Comparison of ENCODE assay signal across 24 cellular contexts in the genomic region with DNA sequence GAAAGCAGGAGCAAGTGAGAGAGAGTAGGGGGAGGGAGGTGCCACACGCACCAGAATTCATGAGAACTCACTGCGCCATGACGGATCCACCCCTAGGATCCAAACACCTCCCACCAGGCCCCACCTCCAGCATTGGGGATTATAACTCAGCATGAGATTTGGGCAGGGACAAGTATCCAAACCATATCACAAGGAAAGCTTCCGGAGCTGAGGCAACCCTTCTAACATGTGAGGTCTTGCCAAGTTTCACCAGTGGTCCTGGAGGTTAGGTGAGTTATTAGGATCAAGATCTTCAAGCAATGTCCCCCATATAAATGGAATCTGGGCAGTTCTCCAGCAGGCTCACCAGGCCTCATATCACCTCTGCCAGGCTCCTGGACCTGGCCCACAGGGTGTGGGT.
A peak's percentile ranks its signal among the peaks of the same experiment; 100 is the strongest.
DNase-seq lines count a peak whose midpoint lies in the region; FAIRE-seq and TF ChIP-seq lines count a peak whose summit lies in the region.
"Had no signal": no experiment of that assay in that cellular context is flagged by ENCODE, and none has a peak within 500 bp of the region (broad histone marks: within the 10 kb centered on the region; RNA-seq: fewer than 3 reads in every experiment).

No MANE protein-coding gene starts in this region.

- H2AK5ac ChIP-seq in H1 (ENCODE audit: low read depth, low read length) (no peak overlapping the region), mesenchymal stem cell (ENCODE audit: low read length, severe bottlenecking) (no peak overlapping the region)

- peak overlapping the region; percentile 63 to 90 (median 81) for H3K4me2 ChIP-seq in BLaER1 treated with 17β-estradiol and CSF1 and Interleukin-3, amounts not matched to agents 10 nM and 100 nM
- H3K4me2 ChIP-seq in H1 (ENCODE audit: insufficient read depth in 1 of 2, low read depth in 2 of 2, low read length in 2 of 2) = no peak overlapping the region
- no peak overlapping the region for H3K4me2 ChIP-seq in mesenchymal stem cell (ENCODE audit: low read length, poor library complexity, severe bottlenecking)

- peaks cover 0 to 8% (median 0%) of the 10 kb centered on the region in 11 experiments; a peak in 2 of 22 replicates for H3K36me3 ChIP-seq in BLaER1 treated with 17β-estradiol and CSF1 and Interleukin-3, amounts not matched to agents 10 nM and 100 nM
- H3K36me3 ChIP-seq in H1 (ENCODE audit: control insufficient read depth in 2 of 4, insufficient read depth in 4 of 4, low read length in 3 of 4) = no peaks in the 10 kb centered on the region
- no peaks in the 10 kb centered on the region for H3K36me3 ChIP-seq in mesenchymal stem cell (ENCODE audit: control insufficient read depth in 1 of 2, insufficient read depth in 2 of 2, low read depth in 1 of 2, low read length in 2 of 2)

- H3K79me2 ChIP-seq in H1 (ENCODE audit: control insufficient read depth in 1 of 2, insufficient read depth in 2 of 2, low read length in 2 of 2) = no peaks in the 10 kb centered on the region

- CTCF ChIA-PET in H1 (lab: Charles Lee; ENCODE audit: partially characterized antibody) = no interaction called here
- CTCF ChIA-PET in HEK293T (lab: Yijun Ruan, JAX) = no interaction called here

- H4K91ac ChIP-seq in H1 (replicated peaks; ENCODE audit: insufficient read length, low read length) = no peak overlapping the region
- H4K91ac ChIP-seq in mesenchymal stem cell (ENCODE audit: low read length) = peak overlapping the region; percentile 61

- H4K8ac ChIP-seq in H1 (ENCODE audit: extremely low read depth, insufficient read depth, low read length) = no peak overlapping the region; the same call in 1 of the 2 replicates
- no peak overlapping the region for H4K8ac ChIP-seq in mesenchymal stem cell (ENCODE audit: low read length)

- H2BK15ac ChIP-seq in H1 (ENCODE audit: low read length) (no peak overlapping the region), mesenchymal stem cell (ENCODE audit: low read depth, poor library complexity, severe bottlenecking) (no peak overlapping the region)

- H2BK20ac ChIP-seq in H1 (ENCODE audit: low read length) = 0 out of 2 replicates have a peak overlapping the region, but pooled peaks have one; percentile 21

- H3K79me1 ChIP-seq in H1 (ENCODE audit: low read depth, low read length) (no peaks in the 10 kb centered on the region), mesenchymal stem cell (replicated peaks; ENCODE audit: low read length, poor library complexity, severe bottlenecking) (peaks cover 2% of the 10 kb centered on the region)

- H3K4me1 ChIP-seq in BLaER1 treated with 17β-estradiol and CSF1 and Interleukin-3, amounts not matched to agents 10 nM and 100 nM = peaks cover 33 to 52% (median 40%) of the 10 kb centered on the region in 10 experiments
- H3K4me1 ChIP-seq in H1 (replicated peaks in 1 of 4; ENCODE audit: control insufficient read depth in 3 of 4, insufficient read depth in 4 of 4, low read length in 3 of 4) = no peaks in the 10 kb centered on the region
- no peaks in the 10 kb centered on the region for H3K4me1 ChIP-seq in mesenchymal stem cell (ENCODE audit: control insufficient read depth, insufficient read depth, low read depth, low read length)

- H3K23me2 ChIP-seq in H1 (ENCODE audit: low read depth, low read length) = no peaks in the 10 kb centered on the region

- TF ChIP-seq EP300 in Ishikawa (IDR thresholded peaks at IDR 0.05; ENCODE audit: borderline replicate concordance) (peak; percentile 71), H1 (IDR thresholded peaks at IDR 0.05; ENCODE audit: borderline replicate concordance in 1 of 2, low read depth in 2 of 2, low read length in 2 of 2) (no peak)

- peak overlapping the region in 10 of 11 experiments; percentile 58 to 79 (median 73); a peak in 19 of 22 replicates for H3K27ac ChIP-seq in BLaER1 treated with 17β-estradiol and CSF1 and Interleukin-3, amounts not matched to agents 10 nM and 100 nM
- H3K27ac ChIP-seq in H1 (ENCODE audit: low read depth, low read length) (no peak overlapping the region), mesenchymal stem cell (ENCODE audit: low read length, poor library complexity, severe bottlenecking) (no peak overlapping the region)
- H3K27ac ChIP-seq: C4-2B, RWPE1 had no signal

- no peak for FAIRE-seq in H1 (lab: Jason Lieb, UNC)
- no peak for FAIRE-seq in GM19239 (lab: Jason Lieb, UNC)
- FAIRE-seq: A204.1, GM12892 had no signal

- no peak for TF ChIP-seq CTCF in H1 (IDR thresholded peaks at IDR 0.05; ENCODE audit: control extremely low read depth in 1 of 3, insufficient read depth in 1 of 3, low read depth in 1 of 3, low read length in 3 of 3)

- no peak overlapping the region for H4K5ac ChIP-seq in H1 (ENCODE audit: insufficient read length, low read depth, low read length)

- peaks cover 0 to 25% (median 12%) of the 10 kb centered on the region in 11 experiments; a peak in 10 of 22 replicates for H3K9me3 ChIP-seq in BLaER1 treated with 17β-estradiol and CSF1 and Interleukin-3, amounts not matched to agents 10 nM and 100 nM (replicated peaks in 1 of 11)
- H3K9me3 ChIP-seq in H1 (ENCODE audit: insufficient read depth in 2 of 2, low read depth in 1 of 2, low read length in 1 of 2) (0 out of 4 replicates have a peak, but pooled peaks cover 0 to 3% of the 10 kb centered on the region in 2 experiments), mesenchymal stem cell (ENCODE audit: control insufficient read depth, low read length) (peaks cover 5% of the 10 kb centered on the region)

- H3K4ac ChIP-seq in H1 (replicated peaks; ENCODE audit: insufficient read length, low read depth, low read length) = no peak overlapping the region
- H3K4ac ChIP-seq in mesenchymal stem cell (ENCODE audit: low read depth in 1 of 2, low read length in 2 of 2) = no peak overlapping the region

- 86% methylated on average over 4 of the region's 4 CpGs; no CpG with 5 or more reads in 1 of the 2 experiments for WGBS in H1 (ENCODE audit: extremely low coverage in 1 of 2, insufficient coverage in 1 of 2, insufficient read length in 1 of 2, insufficient replicate concordance in 2 of 2, low coverage in 1 of 2, low lambda C conversion rate in 2 of 2, missing lambda C conversion rate in 1 of 2), 2 experiments
- WGBS in mesenchymal stem cell = 96% methylated on average over 4 of the region's 4 CpGs

- H3K9ac ChIP-seq in BLaER1 treated with 17β-estradiol and CSF1 and Interleukin-3, amounts not matched to agents 10 nM and 100 nM = peak overlapping the region in 2 of 11 experiments; percentile 39 to 49; a peak in 4 of 22 replicates
- no peak overlapping the region for H3K9ac ChIP-seq in H1 (replicated peaks in 1 of 4; ENCODE audit: extremely low read depth in 1 of 4, low read depth in 3 of 4, low read length in 3 of 4)
- no peak overlapping the region for H3K9ac ChIP-seq in mesenchymal stem cell (ENCODE audit: low read length)

- H2BK120ac ChIP-seq in H1 (replicated peaks; ENCODE audit: low read depth, low read length) (no peak overlapping the region), mesenchymal stem cell (ENCODE audit: low read depth, low read length) (no peak overlapping the region)

- H3K56ac ChIP-seq in H1 (replicated peaks; ENCODE audit: insufficient read length, low read depth, low read length) = no peak overlapping the region

- TF ChIP-seq RAD21 in Ishikawa (IDR thresholded peaks at IDR 0.05; ENCODE audit: low read depth) = no peak
- TF ChIP-seq RAD21 in H1 (IDR thresholded peaks at IDR 0.05 in 1 of 2, conservative IDR thresholded peaks at IDR 0.05 in 1 of 2; ENCODE audit: low read depth in 2 of 2, low read length in 2 of 2) = no peak

- H4K20me1 ChIP-seq in BLaER1 treated with 17β-estradiol and CSF1 and Interleukin-3, amounts not matched to agents 10 nM and 100 nM = no peaks in the 10 kb centered on the region
- peaks cover 0 to 1% of the 10 kb centered on the region in 2 experiments for H4K20me1 ChIP-seq in H1 (replicated peaks in 1 of 2; ENCODE audit: control insufficient read depth in 1 of 2, insufficient read depth in 2 of 2, low read length in 2 of 2)

- H2BK5ac ChIP-seq in H1 (ENCODE audit: low read depth, low read length) (no peak overlapping the region), mesenchymal stem cell (ENCODE audit: low read depth, low read length, poor library complexity, severe bottlenecking) (no peak overlapping the region)

- TF ChIP-seq POLR2A in H1 (IDR thresholded peaks at IDR 0.05; ENCODE audit: control extremely low read depth in 1 of 2, low read depth in 2 of 2, low read length in 2 of 2) = no peak
- TF ChIP-seq POLR2A in erythroblast (IDR thresholded peaks at IDR 0.05; ENCODE audit: low read length) = no peak

- H3K14ac ChIP-seq in H1 (ENCODE audit: insufficient read length) = no peak overlapping the region
- no peak overlapping the region for H3K14ac ChIP-seq in mesenchymal stem cell (ENCODE audit: low read length in 2 of 2)

- no peak overlapping the region for H3K4me3 ChIP-seq in BLaER1 treated with 17β-estradiol and CSF1 and Interleukin-3, amounts not matched to agents 10 nM and 100 nM
- no peak overlapping the region for H3K4me3 ChIP-seq in H1 (ENCODE audit: extremely low read depth in 1 of 4, insufficient read depth in 2 of 4, low read depth in 3 of 4, low read length in 4 of 4)
- H3K4me3 ChIP-seq in mesenchymal stem cell (ENCODE audit: insufficient read depth in 1 of 2, low read depth in 1 of 2, low read length in 2 of 2) = no peak overlapping the region

- H3K23ac ChIP-seq in H1 (ENCODE audit: insufficient read length) = no peak overlapping the region
- H3K23ac ChIP-seq in mesenchymal stem cell (ENCODE audit: low read length in 2 of 2) = no peak overlapping the region

- POLR2A ChIA-PET in H1 (lab: Charles Lee; ENCODE audit: partially characterized antibody) (no interaction called here), HEK293T (lab: Yijun Ruan, JAX) (no interaction called here)

- H3K18ac ChIP-seq in H1 (ENCODE audit: extremely low read depth, low read length) (no peak overlapping the region), mesenchymal stem cell (ENCODE audit: low read depth in 1 of 2, low read length in 2 of 2) (no peak overlapping the region)

- H3K27me3 ChIP-seq in BLaER1 treated with 17β-estradiol and CSF1 and Interleukin-3, amounts not matched to agents 10 nM and 100 nM = no peaks in the 10 kb centered on the region
- H3K27me3 ChIP-seq in H1 (replicated peaks in 1 of 4; ENCODE audit: control insufficient read depth in 3 of 4, extremely low read depth in 1 of 4, insufficient read depth in 3 of 4, low read length in 3 of 4) (no peaks in the 10 kb centered on the region), mesenchymal stem cell (ENCODE audit: control insufficient read depth in 1 of 2, insufficient read depth in 1 of 2, low read length in 2 of 2) (no peaks in the 10 kb centered on the region)

- H2BK12ac ChIP-seq in H1 (ENCODE audit: low read depth, low read length) (no peak overlapping the region), mesenchymal stem cell (ENCODE audit: low read length in 2 of 2) (peak overlapping the region in 1 of 2 experiments; percentile 18)

- DNase-seq in H1 (ENCODE audit: low read depth in 1 of 2, low spot score in 2 of 2) = no peak
- DNase-seq in mesenchymal stem cell = no peak
- DNase-seq in HEK293T (ENCODE audit: extremely low spot score) = no peak
- DNase-seq in activated CD4-positive, alpha-beta T cell treated with anti-CD3 and anti-CD28 coated beads for 48 hours = no peak
- no peak for DNase-seq in erythroblast (lab: John Stamatoyannopoulos, UW)
- no peak for DNase-seq in GM19239 (ENCODE audit: insufficient read length, low spot score)
- DNase-seq: CD8-positive, alpha-beta memory T cell; DMS 273 treated with DMSO at 0.1 percent for 48 hours; DMS79; H7; Karpas-422; NCI-H1105; NCI-H1436 treated with DMSO at 0.1 percent for 48 hours; NCI-H187 treated with DMSO at 0.1 percent for 48 hours; NCI-H446 treated with DMSO at 0.1 percent for 48 hours; NCI-H526 treated with DMSO at 0.1 percent for 48 hours; SHP77; T-cell had no signal

- no peak overlapping the region for H2AFZ ChIP-seq in H1 (ENCODE audit: low read length)
- no peak overlapping the region for H2AFZ ChIP-seq in mesenchymal stem cell (ENCODE audit: low read depth, low read length)

Comparison
In these comparisons a context has a peak if more than half of its experiments do, and no peak if none do; other contexts are left out.
1. H3K27ac ChIP-seq: peak in BLaER1 treated with 17β-estradiol and CSF1 and Interleukin-3, amounts not matched to agents 10 nM and 100 nM (10 of 11); none in H1 (single experiment) and mesenchymal stem cell (single experiment).
2. H3K4me2 ChIP-seq: peak in BLaER1 treated with 17β-estradiol and CSF1 and Interleukin-3, amounts not matched to agents 10 nM and 100 nM (11 of 11); none in H1 (0 of 2) and mesenchymal stem cell (single experiment).